Comparison of ENCODE assay signal across 1 cellular context in the genomic region with DNA sequence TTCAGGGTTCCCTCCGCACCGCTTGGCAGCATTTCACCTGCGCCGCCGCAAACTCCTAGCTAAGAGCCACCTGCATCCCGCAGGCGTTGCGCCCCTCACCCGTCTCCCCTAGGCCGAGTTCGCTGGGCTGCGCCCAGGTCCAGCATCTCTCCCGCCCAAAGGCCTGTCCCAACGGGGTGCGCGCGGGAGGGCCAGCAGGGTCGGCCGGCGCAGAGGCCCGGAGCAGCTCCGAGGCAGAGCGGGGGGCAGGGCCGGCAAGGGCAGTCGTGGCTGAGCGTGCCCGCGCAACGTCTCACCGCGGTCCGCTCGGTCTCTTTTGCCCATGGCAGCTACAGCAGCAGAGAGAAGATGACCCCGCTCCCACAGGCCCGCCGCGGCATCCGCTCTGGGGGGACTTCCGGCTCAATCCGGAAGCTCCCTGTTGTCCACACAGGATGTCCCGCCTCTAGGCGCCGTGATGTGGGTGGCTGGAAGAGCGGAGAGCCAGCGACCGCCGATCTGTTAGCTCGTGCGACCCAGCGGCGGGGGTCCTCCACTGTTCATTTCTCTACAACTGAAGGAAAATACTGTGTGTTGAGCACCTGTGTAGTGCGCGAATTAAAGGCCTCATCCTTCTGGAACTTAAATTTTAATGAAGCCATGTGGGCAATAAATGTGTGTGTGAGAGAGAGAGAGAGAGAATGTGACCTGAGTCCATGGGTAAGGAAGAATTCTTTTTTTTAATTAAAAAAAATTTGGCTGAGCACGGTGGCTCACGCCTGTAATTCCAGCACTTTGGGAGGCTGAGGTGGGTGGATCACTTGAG.
TF ChIP-seq lines count a peak whose summit lies in the region.

A gene (minus strand): TSS at position 387 of the 805 bp plus-strand sequence. CDS start 63 bp downstream, at position 324.

TF ChIP-seq in K562, 482 proteins besides CTCF, POLR2A, EP300 and RAD21 (continued from another document and continues in another):
- TF ChIP-seq, protein P1, sequence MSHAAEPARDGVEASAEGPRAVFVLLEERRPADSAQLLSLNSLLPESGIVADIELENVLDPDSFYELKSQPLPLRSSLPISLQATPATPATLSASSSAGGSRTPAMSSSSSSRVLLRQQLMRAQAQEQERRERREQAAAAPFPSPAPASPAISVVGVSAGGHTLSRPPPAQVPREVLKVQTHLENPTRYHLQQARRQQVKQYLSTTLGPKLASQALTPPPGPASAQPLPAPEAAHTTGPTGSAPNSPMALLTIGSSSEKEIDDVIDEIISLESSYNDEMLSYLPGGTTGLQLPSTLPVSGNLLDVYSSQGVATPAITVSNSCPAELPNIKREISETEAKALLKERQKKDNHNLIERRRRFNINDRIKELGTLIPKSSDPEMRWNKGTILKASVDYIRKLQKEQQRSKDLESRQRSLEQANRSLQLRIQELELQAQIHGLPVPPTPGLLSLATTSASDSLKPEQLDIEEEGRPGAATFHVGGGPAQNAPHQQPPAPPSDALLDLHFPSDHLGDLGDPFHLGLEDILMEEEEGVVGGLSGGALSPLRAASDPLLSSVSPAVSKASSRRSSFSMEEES (CRISPR knock-in tag; IDR thresholded peaks at IDR 0.05): no peak
- TF ChIP-seq ZNF444 (CRISPR knock-in tag; IDR thresholded peaks at IDR 0.05): no peak
- no peak for TF ChIP-seq NUFIP1 (IDR thresholded peaks at IDR 0.05; ENCODE audit: partially characterized antibody)
- TF ChIP-seq CBX8 (IDR thresholded peaks at IDR 0.05; ENCODE audit: borderline replicate concordance, extremely low read depth, low read depth, low read length, poor library complexity, severe bottlenecking): no peak
- TF ChIP-seq, protein P2, sequence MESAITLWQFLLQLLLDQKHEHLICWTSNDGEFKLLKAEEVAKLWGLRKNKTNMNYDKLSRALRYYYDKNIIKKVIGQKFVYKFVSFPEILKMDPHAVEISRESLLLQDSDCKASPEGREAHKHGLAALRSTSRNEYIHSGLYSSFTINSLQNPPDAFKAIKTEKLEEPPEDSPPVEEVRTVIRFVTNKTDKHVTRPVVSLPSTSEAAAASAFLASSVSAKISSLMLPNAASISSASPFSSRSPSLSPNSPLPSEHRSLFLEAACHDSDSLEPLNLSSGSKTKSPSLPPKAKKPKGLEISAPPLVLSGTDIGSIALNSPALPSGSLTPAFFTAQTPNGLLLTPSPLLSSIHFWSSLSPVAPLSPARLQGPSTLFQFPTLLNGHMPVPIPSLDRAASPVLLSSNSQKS (CRISPR knock-in tag; IDR thresholded peaks at IDR 0.05): no peak
- no peak for TF ChIP-seq KLF13 (tag; IDR thresholded peaks at IDR 0.05; ENCODE audit: borderline replicate concordance, low read depth)
- TF ChIP-seq, protein P3, sequence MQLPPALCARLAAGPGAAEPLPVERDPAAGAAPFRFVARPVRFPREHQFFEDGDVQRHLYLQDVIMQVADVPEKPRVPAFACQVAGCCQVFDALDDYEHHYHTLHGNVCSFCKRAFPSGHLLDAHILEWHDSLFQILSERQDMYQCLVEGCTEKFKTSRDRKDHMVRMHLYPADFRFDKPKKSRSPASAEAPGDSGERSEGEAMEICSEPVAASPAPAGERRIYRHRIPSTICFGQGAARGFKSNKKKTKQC (CRISPR knock-in tag; IDR thresholded peaks at IDR 0.05): peak; percentile 90; the same call in 1 of the 2 replicates
- TF ChIP-seq SUPT5H (IDR thresholded peaks at IDR 0.05): peak; percentile 96
- no peak for TF ChIP-seq SMAD1 (IDR thresholded peaks at IDR 0.05; ENCODE audit: low read depth, low read length, partially characterized antibody)
- TF ChIP-seq ZNF436 (CRISPR knock-in tag; IDR thresholded peaks at IDR 0.05): no peak
- TF ChIP-seq, protein P4, sequence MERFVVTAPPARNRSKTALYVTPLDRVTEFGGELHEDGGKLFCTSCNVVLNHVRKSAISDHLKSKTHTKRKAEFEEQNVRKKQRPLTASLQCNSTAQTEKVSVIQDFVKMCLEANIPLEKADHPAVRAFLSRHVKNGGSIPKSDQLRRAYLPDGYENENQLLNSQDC (CRISPR knock-in tag; IDR thresholded peaks at IDR 0.05): no peak
- no peak for TF ChIP-seq RUNX1 (IDR thresholded peaks at IDR 0.05; ENCODE audit: low read depth)
- no peak for TF ChIP-seq PPARD (CRISPR knock-in tag; IDR thresholded peaks at IDR 0.05)
- TF ChIP-seq RBM17 (IDR thresholded peaks at IDR 0.05; ENCODE audit: borderline replicate concordance, low read depth, low read length): no peak
- TF ChIP-seq RBM14 (IDR thresholded peaks at IDR 0.05; ENCODE audit: borderline replicate concordance, insufficient read depth, low read depth, low read length): no peak
- no peak for TF ChIP-seq ZNF589 (CRISPR knock-in tag; IDR thresholded peaks at IDR 0.05; ENCODE audit: low read depth)
- no peak for TF ChIP-seq ZNF311 (CRISPR knock-in tag; IDR thresholded peaks at IDR 0.05)
- TF ChIP-seq CBX1 (IDR thresholded peaks at IDR 0.05; ENCODE audit: low read depth): peak; percentile 61; the same call in 1 of the 2 replicates
- TF ChIP-seq MAZ (CRISPR knock-in tag; conservative IDR thresholded peaks at IDR 0.05 in 1 of 2, IDR thresholded peaks at IDR 0.05 in 1 of 2): peak; percentile 65 to 82
- TF ChIP-seq ZNF766 (CRISPR knock-in tag; conservative IDR thresholded peaks at IDR 0.05): no peak
- TF ChIP-seq KLF16 (IDR thresholded peaks at IDR 0.05): no peak
- TF ChIP-seq FOXK1 (CRISPR knock-in tag; IDR thresholded peaks at IDR 0.05; ENCODE audit: borderline replicate concordance): no peak
- TF ChIP-seq, protein P5, sequence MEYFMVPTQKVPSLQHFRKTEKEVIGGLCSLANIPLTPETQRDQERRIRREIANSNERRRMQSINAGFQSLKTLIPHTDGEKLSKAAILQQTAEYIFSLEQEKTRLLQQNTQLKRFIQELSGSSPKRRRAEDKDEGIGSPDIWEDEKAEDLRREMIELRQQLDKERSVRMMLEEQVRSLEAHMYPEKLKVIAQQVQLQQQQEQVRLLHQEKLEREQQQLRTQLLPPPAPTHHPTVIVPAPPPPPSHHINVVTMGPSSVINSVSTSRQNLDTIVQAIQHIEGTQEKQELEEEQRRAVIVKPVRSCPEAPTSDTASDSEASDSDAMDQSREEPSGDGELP (CRISPR knock-in tag; IDR thresholded peaks at IDR 0.05; ENCODE audit: borderline replicate concordance): peak; percentile 39; the same call in 1 of the 2 replicates
- no peak for TF ChIP-seq ZFP30 (CRISPR knock-in tag; IDR thresholded peaks at IDR 0.05; ENCODE audit: borderline replicate concordance)
- TF ChIP-seq, protein P6, sequence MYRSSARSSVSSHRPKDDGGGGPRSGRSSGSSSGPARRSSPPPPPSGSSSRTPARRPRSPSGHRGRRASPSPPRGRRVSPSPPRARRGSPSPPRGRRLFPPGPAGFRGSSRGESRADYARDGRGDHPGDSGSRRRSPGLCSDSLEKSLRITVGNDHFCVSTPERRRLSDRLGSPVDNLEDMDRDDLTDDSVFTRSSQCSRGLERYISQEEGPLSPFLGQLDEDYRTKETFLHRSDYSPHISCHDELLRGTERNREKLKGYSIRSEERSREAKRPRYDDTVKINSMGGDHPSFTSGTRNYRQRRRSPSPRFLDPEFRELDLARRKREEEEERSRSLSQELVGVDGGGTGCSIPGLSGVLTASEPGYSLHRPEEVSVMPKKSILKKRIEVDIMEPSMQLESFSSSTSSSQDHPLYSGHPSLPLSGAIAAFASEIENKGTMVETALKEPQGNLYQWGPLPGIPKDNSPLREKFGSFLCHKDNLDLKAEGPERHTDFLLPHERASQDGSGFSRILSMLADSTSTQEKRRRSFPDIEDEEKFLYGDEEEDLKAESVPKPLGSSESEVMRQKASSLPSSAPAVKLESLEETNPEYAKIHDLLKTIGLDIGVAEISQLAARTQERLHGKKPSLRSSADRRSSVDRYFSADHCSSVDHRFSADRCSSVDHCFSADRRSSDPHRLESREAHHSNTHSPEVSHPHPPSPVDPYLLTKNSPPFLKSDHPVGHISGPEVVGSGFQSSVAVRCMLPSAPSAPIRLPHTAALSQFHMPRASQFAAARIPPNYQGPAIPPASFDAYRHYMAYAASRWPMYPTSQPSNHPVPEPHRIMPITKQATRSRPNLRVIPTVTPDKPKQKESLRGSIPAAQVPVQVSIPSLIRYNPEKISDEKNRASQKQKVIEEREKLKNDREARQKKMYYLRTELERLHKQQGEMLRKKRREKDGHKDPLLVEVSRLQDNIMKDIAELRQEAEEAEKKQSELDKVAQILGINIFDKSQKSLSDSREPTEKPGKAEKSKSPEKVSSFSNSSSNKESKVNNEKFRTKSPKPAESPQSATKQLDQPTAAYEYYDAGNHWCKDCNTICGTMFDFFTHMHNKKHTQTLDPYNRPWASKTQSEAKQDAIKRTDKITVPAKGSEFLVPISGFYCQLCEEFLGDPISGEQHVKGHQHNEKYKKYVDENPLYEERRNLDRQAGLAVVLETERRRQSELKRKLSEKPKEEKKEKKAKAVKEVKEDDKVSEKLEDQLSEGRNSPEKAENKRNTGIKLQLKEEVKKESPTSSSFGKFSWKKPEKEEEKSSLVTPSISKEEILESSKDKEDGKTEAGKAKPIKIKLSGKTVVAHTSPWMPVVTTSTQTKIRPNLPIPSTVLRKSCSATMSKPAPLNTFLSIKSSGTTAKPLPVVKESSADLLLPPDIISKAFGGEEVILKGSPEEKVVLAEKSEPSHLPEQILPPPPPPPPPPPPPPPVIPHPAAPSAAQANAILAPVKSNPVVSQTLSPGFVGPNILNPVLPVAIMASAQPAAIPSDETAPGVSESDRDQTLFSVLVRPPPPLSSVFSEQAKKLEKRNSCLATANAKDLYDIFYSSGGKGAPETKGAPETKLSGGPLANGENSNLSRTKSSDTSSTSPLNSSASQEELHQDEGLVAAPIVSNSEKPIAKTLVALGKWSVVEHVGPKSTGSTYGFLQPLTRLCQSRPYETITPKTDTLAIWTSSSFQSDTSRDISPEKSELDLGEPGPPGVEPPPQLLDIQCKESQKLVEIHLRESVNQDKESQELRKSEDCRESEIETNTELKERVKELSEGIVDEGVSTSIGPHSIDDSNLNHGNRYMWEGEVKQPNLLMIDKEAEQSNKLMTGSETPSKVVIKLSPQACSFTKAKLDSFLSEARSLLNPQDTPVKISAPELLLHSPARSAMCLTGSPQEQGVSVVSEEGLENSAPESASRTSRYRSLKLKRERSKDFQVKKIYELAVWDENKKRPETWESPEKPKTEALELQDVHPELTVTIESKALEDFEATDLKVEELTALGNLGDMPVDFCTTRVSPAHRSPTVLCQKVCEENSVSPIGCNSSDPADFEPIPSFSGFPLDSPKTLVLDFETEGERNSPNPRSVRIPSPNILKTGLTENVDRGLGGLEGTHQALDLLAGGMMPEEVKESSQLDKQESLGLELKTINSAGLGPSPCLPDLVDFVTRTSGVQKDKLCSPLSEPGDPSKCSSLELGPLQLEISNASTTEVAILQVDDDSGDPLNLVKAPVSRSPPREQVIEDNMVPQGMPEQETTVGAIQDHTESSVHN (IDR thresholded peaks at IDR 0.05; ENCODE audit: borderline replicate concordance in 1 of 2, low read depth in 1 of 2): no peak
- no peak for TF ChIP-seq GABPB2 (CRISPR knock-in tag; conservative IDR thresholded peaks at IDR 0.05)
- TF ChIP-seq, protein P7, sequence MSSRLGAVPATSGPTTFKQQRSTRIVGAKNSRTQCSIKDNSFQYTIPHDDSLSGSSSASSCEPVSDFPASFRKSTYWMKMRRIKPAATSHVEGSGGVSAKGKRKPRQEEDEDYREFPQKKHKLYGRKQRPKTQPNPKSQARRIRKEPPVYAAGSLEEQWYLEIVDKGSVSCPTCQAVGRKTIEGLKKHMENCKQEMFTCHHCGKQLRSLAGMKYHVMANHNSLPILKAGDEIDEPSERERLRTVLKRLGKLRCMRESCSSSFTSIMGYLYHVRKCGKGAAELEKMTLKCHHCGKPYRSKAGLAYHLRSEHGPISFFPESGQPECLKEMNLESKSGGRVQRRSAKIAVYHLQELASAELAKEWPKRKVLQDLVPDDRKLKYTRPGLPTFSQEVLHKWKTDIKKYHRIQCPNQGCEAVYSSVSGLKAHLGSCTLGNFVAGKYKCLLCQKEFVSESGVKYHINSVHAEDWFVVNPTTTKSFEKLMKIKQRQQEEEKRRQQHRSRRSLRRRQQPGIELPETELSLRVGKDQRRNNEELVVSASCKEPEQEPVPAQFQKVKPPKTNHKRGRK (tag; IDR thresholded peaks at IDR 0.05): no peak
- TF ChIP-seq ZNF253 (CRISPR knock-in tag; conservative IDR thresholded peaks at IDR 0.05): no peak
